In genomic region chrX:13699183-13699826, GRCh38 we compare ENCODE assay signal across 1 cellular context.
TF ChIP-seq lines count a peak whose summit lies in the region.

No MANE protein-coding gene starts in this region.

TF ChIP-seq in HEK293, 187 proteins besides CTCF, POLR2A, EP300 and RAD21 (continued from another document):
- TF ChIP-seq HOXC10 (CRISPR knock-in tag; IDR thresholded peaks at IDR 0.05), result no peak
- 0 out of 2 replicates have a peak, but pooled peaks have one; percentile 38 for TF ChIP-seq INSM2 (tag by site-specific recombination; IDR thresholded peaks at IDR 0.05)
- TF ChIP-seq ZNF843 (tag by site-specific recombination; IDR thresholded peaks at IDR 0.05), result 0 out of 2 replicates have a peak, but pooled peaks have one; percentile 18
- no peak for TF ChIP-seq ZNF692 (tag by site-specific recombination; IDR thresholded peaks at IDR 0.05)
- peak; percentile 87 for TF ChIP-seq ZNF629 (tag by site-specific recombination; IDR thresholded peaks at IDR 0.05)
- 0 out of 2 replicates have a peak, but pooled peaks have one; percentile 43 for TF ChIP-seq ZNF639 (tag by site-specific recombination; IDR thresholded peaks at IDR 0.05)
- no peak for TF ChIP-seq ZNF248 (tag by site-specific recombination; IDR thresholded peaks at IDR 0.05)
- TF ChIP-seq ZNF544 (tag by site-specific recombination; IDR thresholded peaks at IDR 0.05), result no peak
- peak; percentile 91 for TF ChIP-seq KLF17 (tag by site-specific recombination; IDR thresholded peaks at IDR 0.05)
- 0 out of 2 replicates have a peak, but pooled peaks have one; percentile 32 for TF ChIP-seq ATF2 (tag by site-specific recombination; IDR thresholded peaks at IDR 0.05; ENCODE audit: low read depth)
